In genomic region chr10:123544986-123545385, GRCh38 we compare ENCODE assay signal across 21 cellular contexts.
"Had no signal": no experiment of that assay in that cellular context is flagged by ENCODE, and none has a peak within 500 bp of the region (broad histone marks: within the 10 kb centered on the region; RNA-seq: fewer than 3 reads in every experiment).

No MANE protein-coding gene starts in this region.

- H3K4me1 ChIP-seq: foreskin keratinocyte, gastroesophageal sphincter, heart left ventricle, left lung, lower lobe of right lung had no signal

- H3K27me3 Mint-ChIP-seq: naive B cell had no signal

- H3K36me3 ChIP-seq: gastroesophageal sphincter, heart left ventricle, left lung, lower lobe of right lung had no signal

- DNase-seq: cortex of kidney; effector CD8-positive, alpha-beta T cell; effector memory CD8-positive, alpha-beta T cell; endodermal cell; erythroblast; foreskin keratinocyte; heart left ventricle; left cardiac atrium; left lung; left ventricle myocardium superior; lower lobe of right lung; mesenchymal stem cell; mucosa of descending colon; naive B cell; naive thymus-derived CD8-positive, alpha-beta T cell had no signal

- H3K4me1 Mint-ChIP-seq: naive thymus-derived CD8-positive, alpha-beta T cell had no signal

- H3K27me3 ChIP-seq: foreskin keratinocyte had no signal

- H3K9me3 Mint-ChIP-seq: endodermal cell had no signal

- H3K36me3 Mint-ChIP-seq: mesothelial cell of epicardium had no signal

- H3K4me3 ChIP-seq: gastroesophageal sphincter, heart left ventricle, hepatocyte, left lung, lower lobe of right lung, mucosa of descending colon had no signal

- H2AFZ ChIP-seq: hepatocyte had no signal

- H3K27ac ChIP-seq: epithelial cell of prostate, foreskin keratinocyte, gastroesophageal sphincter, heart left ventricle, hepatocyte, left lung, lower lobe of right lung had no signal

- H3K27ac Mint-ChIP-seq: dendritic cell treated with granulocyte-macrophage colony-stimulating factor and Interleukin-4, amounts not matched to agents 40 ng/mL and 50 ng/mL, for 4 days; effector memory CD8-positive, alpha-beta T cell; endodermal cell; mesothelial cell of epicardium; naive B cell; naive thymus-derived CD8-positive, alpha-beta T cell had no signal

- H3K4me2 ChIP-seq: hepatocyte had no signal

- H3K79me2 ChIP-seq: hepatocyte had no signal

- H3K4me3 Mint-ChIP-seq: dendritic cell treated with granulocyte-macrophage colony-stimulating factor and Interleukin-4, amounts not matched to agents 40 ng/mL and 50 ng/mL, for 4 days; effector memory CD8-positive, alpha-beta T cell; endodermal cell; mesothelial cell of epicardium; naive B cell; naive thymus-derived CD8-positive, alpha-beta T cell had no signal

- ATAC-seq: effector memory CD8-positive, alpha-beta T cell; esophagus mucosa; foreskin keratinocyte; gastroesophageal sphincter; heart left ventricle; left cardiac atrium; left lung; left ventricle myocardium superior; lower lobe of right lung; mucosa of descending colon; naive thymus-derived CD8-positive, alpha-beta T cell had no signal

- H3K9me3 ChIP-seq: left lung, lower lobe of right lung, mucosa of descending colon had no signal
